Comparison of ENCODE assay signal across 8 cellular contexts in the genomic region with DNA sequence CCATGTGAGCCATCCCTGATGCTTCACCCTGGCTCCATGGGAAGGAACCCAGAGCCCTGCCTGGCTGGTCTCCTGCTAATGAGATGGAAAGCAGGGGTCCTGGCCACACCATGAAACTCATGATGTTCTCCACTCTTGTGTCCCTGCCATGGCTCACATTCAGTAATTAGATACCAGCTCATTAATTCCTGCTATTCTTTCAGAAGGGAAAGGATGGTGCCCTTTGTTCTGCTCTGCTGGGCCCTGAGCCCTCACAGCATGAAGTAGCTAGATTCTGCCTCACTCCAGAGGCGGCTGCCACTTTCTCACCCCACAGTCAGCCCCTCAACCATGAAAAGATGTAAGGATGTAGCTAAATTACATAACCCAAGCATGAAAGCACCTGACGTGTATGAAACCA. TPM values are rescaled to one million over a fixed set of nuclear protein-coding genes. Genes with fewer than 3 reads are reported as not detected.
"Had no signal": no experiment of that assay in that cellular context is flagged by ENCODE, and none has a peak within 500 bp of the region (broad histone marks: within the 10 kb centered on the region; RNA-seq: fewer than 3 reads in every experiment).

No MANE protein-coding gene starts in this region.

RNA-seq across cellular contexts. Expression of a gene that starts 42.7 kb away (rescaled TPM):
- total RNA-seq: HT-29, LHCN-M2, MCF 10A, NCI-H460, OCI-LY7, PC-3, T-cell had no signal
- polyA plus RNA-seq: SK-N-SH had no signal
